Comparison of ENCODE assay signal across 14 cellular contexts in the genomic region with DNA sequence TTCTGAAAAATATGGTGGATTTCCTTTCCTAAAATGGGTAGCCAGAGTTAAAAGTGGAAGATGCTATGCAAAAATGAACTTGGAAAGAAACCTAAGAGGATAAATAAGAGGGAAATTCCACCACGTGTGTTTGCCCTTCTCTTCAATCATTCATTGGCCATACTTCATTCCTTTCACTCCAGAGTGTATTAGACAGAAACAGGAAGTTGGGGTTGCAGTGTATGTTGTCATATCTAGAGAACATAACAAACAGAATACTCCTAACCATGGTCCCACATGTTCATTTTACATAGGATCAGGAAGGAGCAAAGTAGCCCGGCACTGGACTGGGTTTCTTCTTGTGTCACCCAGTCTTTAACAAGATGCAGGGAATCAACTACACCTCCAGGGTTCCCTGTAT. TPM values are rescaled to one million over a fixed set of nuclear protein-coding genes. Genes with fewer than 3 reads are reported as not detected.
A peak's percentile ranks its signal among the peaks of the same experiment; 100 is the strongest.
DNase-seq lines count a peak whose midpoint lies in the region; ATAC-seq and TF ChIP-seq lines count a peak whose summit lies in the region.
"Had no signal": no experiment of that assay in that cellular context is flagged by ENCODE, and none has a peak within 500 bp of the region (broad histone marks: within the 10 kb centered on the region; RNA-seq: fewer than 3 reads in every experiment).

No MANE protein-coding gene starts in this region.

- POLR2A ChIA-PET in IMR-90 (lab: Charles Lee; ENCODE audit: unreplicated experiment) = no interaction called here

- H3K4me3 ChIP-seq in IMR-90 (ENCODE audit: insufficient read depth, low read depth, low read length) = no peak overlapping the region
- H3K4me3 ChIP-seq: colonic mucosa had no signal

- no CpG with 5 or more reads among the region's 2 CpGs for WGBS in IMR-90 (ENCODE audit: extremely low coverage in 2 of 2, insufficient read length in 1 of 2), 2 experiments

- no peak overlapping the region for H3K23ac ChIP-seq in IMR-90 (ENCODE audit: low read depth, low read length)

- H4K8ac ChIP-seq in IMR-90 (ENCODE audit: low read depth in 2 of 2, low read length in 2 of 2) = no peak overlapping the region

- intact Hi-C loops in IMR-90 (cut with micrococcal nuclease) = no loop called here

- no peaks in the 10 kb centered on the region for H3K79me1 ChIP-seq in IMR-90 (ENCODE audit: low read depth in 1 of 2, low read length in 2 of 2)

- no peak for TF ChIP-seq POLR2A in IMR-90 (IDR thresholded peaks at IDR 0.05; ENCODE audit: low read depth, low read length)

- no peak overlapping the region for H3K4me2 ChIP-seq in IMR-90 (ENCODE audit: low read depth, low read length)
- H3K4me2 ChIP-seq: SK-N-SH had no signal

- H2AK5ac ChIP-seq in IMR-90 (ENCODE audit: low read depth, low read length) = no peak overlapping the region

- H3K4me1 ChIP-seq in IMR-90 (ENCODE audit: control insufficient read depth, insufficient read depth, low read length) = no peaks in the 10 kb centered on the region
- H3K4me1 ChIP-seq: colonic mucosa, parathyroid adenoma had no signal

- H3K18ac ChIP-seq in IMR-90 (ENCODE audit: low read depth, low read length) = no peak overlapping the region

- no peak overlapping the region for H2AFZ ChIP-seq in IMR-90 (replicated peaks; ENCODE audit: low read length, poor library complexity)
- H2AFZ ChIP-seq: parathyroid adenoma had no signal

- dilution Hi-C loops in IMR-90 (cut with HindIII; ENCODE audit: low sequenced_read_pairs, unreplicated experiment) = no loop called here

- peak; percentile 39 for DNase-seq in EH (ENCODE audit: low read depth)
- DNase-seq in IMR-90 = no peak
- peak; percentile 29 for DNase-seq in amniotic epithelial cell (ENCODE audit: low read depth)
- DNase-seq in NCI-H146 treated with DMSO at 0.1 percent for 48 hours (lab: John Stamatoyannopoulos, UW; ENCODE audit: unreplicated experiment) = no peak
- no peak for DNase-seq in cerebellar cortex (ENCODE audit: low spot score)
- no peak for DNase-seq in HuH-7 (ENCODE audit: low spot score)
- DNase-seq: activated CD4-positive, alpha-beta T cell treated with anti-CD3 and anti-CD28 coated beads, Interleukin-2, amount 50 U/mL, for 4 hours; activated naive CD4-positive, alpha-beta T cell treated with anti-CD3 and anti-CD28 coated beads, Interleukin-2, amount 50 U/mL, for 16 hours; colonic mucosa; NCI-H526 treated with DMSO at 0.1 percent for 48 hours; SK-N-SH had no signal

- no peaks in the 10 kb centered on the region for H3K9me1 ChIP-seq in IMR-90 (ENCODE audit: insufficient read depth, low read length)

- H3K14ac ChIP-seq in IMR-90 (replicated peaks; ENCODE audit: low read depth, low read length) = no peak overlapping the region

- no peak overlapping the region for H2AK9ac ChIP-seq in IMR-90 (replicated peaks; ENCODE audit: low read depth, low read length, poor library complexity)

- TF ChIP-seq RAD21 in IMR-90 (IDR thresholded peaks at IDR 0.05; ENCODE audit: low read length) = no peak

- no peak overlapping the region for H3K4ac ChIP-seq in IMR-90 (ENCODE audit: low read depth, low read length)

- H2BK20ac ChIP-seq in IMR-90 (ENCODE audit: low read depth, low read length) = no peak overlapping the region

- no peak overlapping the region for H2BK120ac ChIP-seq in IMR-90 (ENCODE audit: low read depth, low read length)

- H3K9me3 ChIP-seq in IMR-90 (ENCODE audit: control insufficient read depth, insufficient read depth, low read length) = no peaks in the 10 kb centered on the region
- H3K9me3 ChIP-seq: colonic mucosa, SK-N-SH had no signal

- H2BK15ac ChIP-seq in IMR-90 (ENCODE audit: low read depth, low read length) = no peak overlapping the region

- CTCF ChIA-PET in IMR-90 (lab: Yijun Ruan, JAX) = interaction anchor here (0.7 kb wide), 1 partner anchor 266 kb away, joined by 3 read pairs; no protein-coding TSS in a partner anchor

- no peak overlapping the region for H4K5ac ChIP-seq in IMR-90 (ENCODE audit: low read depth, low read length)

- no peak overlapping the region for H2BK5ac ChIP-seq in IMR-90 (ENCODE audit: low read depth, low read length, poor library complexity, severe bottlenecking)

- no peak overlapping the region for H4K91ac ChIP-seq in IMR-90 (ENCODE audit: insufficient read depth, low read depth, low read length)

- H3K27ac ChIP-seq in IMR-90 (ENCODE audit: insufficient read depth, low read length) = no peak overlapping the region
- H3K27ac ChIP-seq: colonic mucosa, parathyroid adenoma had no signal

- no peaks in the 10 kb centered on the region for H3K27me3 ChIP-seq in IMR-90 (ENCODE audit: control insufficient read depth, insufficient read depth, low read length)
- H3K27me3 ChIP-seq: colonic mucosa had no signal

- H4K20me1 ChIP-seq in IMR-90 (ENCODE audit: insufficient read depth, low read length) = no peaks in the 10 kb centered on the region

- H3K9ac ChIP-seq in IMR-90 (ENCODE audit: low read depth, low read length) = no peak overlapping the region
- H3K9ac ChIP-seq: parathyroid adenoma, SK-N-SH had no signal

- in situ Hi-C loops in IMR-90 (cut with MboI; ENCODE audit: low sequenced_read_pairs) = no loop called here

- no peaks in the 10 kb centered on the region for H3K36me3 ChIP-seq in IMR-90 (ENCODE audit: control insufficient read depth, insufficient read depth, low read length)
- H3K36me3 ChIP-seq: colonic mucosa had no signal

- TF ChIP-seq CTCF in IMR-90 (conservative IDR thresholded peaks at IDR 0.05; ENCODE audit: low read depth, low read length) = no peak

- H3K56ac ChIP-seq in IMR-90 (ENCODE audit: extremely low read depth, insufficient read depth, low read length) = no peak overlapping the region

- ATAC-seq in GM21390 (IDR thresholded peaks at IDR 0.05; ENCODE audit: unreplicated experiment) (peak; percentile 57), IMR-90 (ENCODE audit: low read depth) (peak; percentile 53; the same call in 1 of the 2 replicates), GM18517 (IDR thresholded peaks at IDR 0.05; ENCODE audit: unreplicated experiment) (no peak)

- BruUV-seq in IMR-90 (replicated peaks; lab: Mats Ljungman, UMichigan) = no TSS peak

TF ChIP-seq in IMR-90, 13 proteins besides CTCF, POLR2A, EP300 and RAD21:
- TF ChIP-seq RFX5 (IDR thresholded peaks at IDR 0.05; ENCODE audit: low read depth, low read length) (no peak), BHLHE40 (IDR thresholded peaks at IDR 0.05; ENCODE audit: low read depth, low read length) (no peak), MAFK (IDR thresholded peaks at IDR 0.05; ENCODE audit: low read depth, low read length) (no peak), CHD1 (IDR thresholded peaks at IDR 0.05; ENCODE audit: low read depth, low read length) (no peak), MXI1 (IDR thresholded peaks at IDR 0.05; ENCODE audit: borderline replicate concordance, low read depth, low read length) (no peak), NFE2L2 (IDR thresholded peaks at IDR 0.05; ENCODE audit: low read depth, low read length) (no peak), FOS (IDR thresholded peaks at IDR 0.05; ENCODE audit: low read depth, low read length) (no peak), SMC3 (IDR thresholded peaks at IDR 0.05; ENCODE audit: low read depth, low read length) (no peak), MAZ (IDR thresholded peaks at IDR 0.05; ENCODE audit: borderline replicate concordance, low read depth, low read length) (no peak)
- TF ChIP-seq, protein P1, sequence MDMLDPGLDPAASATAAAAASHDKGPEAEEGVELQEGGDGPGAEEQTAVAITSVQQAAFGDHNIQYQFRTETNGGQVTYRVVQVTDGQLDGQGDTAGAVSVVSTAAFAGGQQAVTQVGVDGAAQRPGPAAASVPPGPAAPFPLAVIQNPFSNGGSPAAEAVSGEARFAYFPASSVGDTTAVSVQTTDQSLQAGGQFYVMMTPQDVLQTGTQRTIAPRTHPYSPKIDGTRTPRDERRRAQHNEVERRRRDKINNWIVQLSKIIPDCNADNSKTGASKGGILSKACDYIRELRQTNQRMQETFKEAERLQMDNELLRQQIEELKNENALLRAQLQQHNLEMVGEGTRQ (IDR thresholded peaks at IDR 0.05; ENCODE audit: low read depth, low read length) = no peak

RNA-seq across cellular contexts. Expression of a gene that starts 7.6 kb away (rescaled TPM):
- total RNA-seq in IMR-90 (2012; rRNA removed) = 29.2 and 63.9 TPM in 2 replicates
- 18.7 and 24.3 TPM in 2 replicates for polyA plus RNA-seq in IMR-90 (2012; rRNA removed)
- 1.5 and 3.1 TPM in 2 replicates for polyA plus RNA-seq in IMR-90 (2012; cell fraction: cytosol; rRNA removed)
- polyA plus RNA-seq in IMR-90 (2012; cell fraction: nucleus; rRNA removed; ENCODE audit: low replicate concordance) = 1.7 and 29.8 TPM in 2 replicates

Comparison
In these comparisons a context has a peak if more than half of its experiments do, and no peak if none do; other contexts are left out.
1. DNase-seq: peak in EH (single experiment) and amniotic epithelial cell (single experiment); none in IMR-90 (single experiment), NCI-H146 treated with DMSO at 0.1 percent for 48 hours (single experiment), cerebellar cortex (single experiment) and HuH-7 (single experiment).